In the genomic region with DNA sequence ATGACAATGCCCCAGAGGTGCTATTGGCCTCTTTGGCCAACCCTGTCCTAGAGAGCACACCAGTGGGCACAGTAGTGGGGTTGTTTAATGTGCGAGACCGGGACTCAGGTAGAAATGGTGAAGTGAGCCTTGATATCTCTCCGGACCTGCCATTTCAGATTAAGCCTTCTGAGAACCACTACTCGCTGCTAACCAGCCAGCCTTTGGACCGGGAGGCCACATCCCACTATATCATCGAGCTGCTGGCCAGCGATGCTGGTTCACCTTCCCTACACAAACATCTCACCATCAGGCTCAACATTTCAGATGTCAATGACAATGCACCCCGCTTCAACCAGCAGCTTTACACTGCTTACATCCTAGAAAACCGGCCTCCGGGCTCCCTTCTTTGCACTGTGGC, we compare ENCODE assay signal across 26 cellular contexts. TPM values are rescaled to one million over a fixed set of nuclear protein-coding genes. Genes with fewer than 3 reads are reported as not detected.
"Had no signal": no experiment of that assay in that cellular context is flagged by ENCODE, and none has a peak within 500 bp of the region (broad histone marks: within the 10 kb centered on the region; RNA-seq: fewer than 3 reads in every experiment).

No MANE protein-coding gene starts in this region.

- H3K4me3 ChIP-seq: body of pancreas, cardiac muscle cell, esophagus squamous epithelium, gastrocnemius medialis, sigmoid colon, thoracic aorta, vagina had no signal

- H3K9me3 Mint-ChIP-seq: activated naive CD8-positive, alpha-beta T cell treated with anti-CD3 and anti-CD28 coated beads, Interleukin-2, amount 10 ng/mL, durations not matched to agents 7 days and 5 days; activated T-cell treated with anti-CD3 and anti-CD28 coated beads, Interleukin-2, amount 50 U/mL, for 24 hours; activated T-helper 2 cell treated with anti-CD3 and anti-CD28 coated beads, Interferon-gamma antibody, Interleukin-2, Interleukin-4, amounts not matched to agents 10 μg/mL and 5 μg/mL and 100 μg/mL, durations not matched to agents 14 hours and 24 hours and 36 hours; effector memory CD8-positive, alpha-beta T cell; memory B cell; stimulated activated naive B cell treated with anti-CD40 and anti-IgM and Interleukin-4, amounts not matched to agents 10 μg/mL and 1 μg/mL and 100 μg/mL, for 72 hours had no signal

- H3K27ac ChIP-seq: body of pancreas, cardiac muscle cell, esophagus squamous epithelium, gastrocnemius medialis, WERI-Rb-1 had no signal

- H3K27me3 ChIP-seq: body of pancreas, gastrocnemius medialis, sigmoid colon, vagina had no signal

- H3K4me3 Mint-ChIP-seq: activated naive CD8-positive, alpha-beta T cell treated with anti-CD3 and anti-CD28 coated beads, Interleukin-2, amount 10 ng/mL, durations not matched to agents 7 days and 5 days; activated T-cell treated with anti-CD3 and anti-CD28 coated beads, Interleukin-2, amount 50 U/mL, for 24 hours; effector memory CD8-positive, alpha-beta T cell; memory B cell; nephron; stimulated activated naive B cell treated with anti-CD40 and anti-IgM and Interleukin-4, amounts not matched to agents 10 μg/mL and 1 μg/mL and 100 μg/mL, for 72 hours; type B pancreatic cell had no signal

- H3K36me3 Mint-ChIP-seq: activated naive CD8-positive, alpha-beta T cell treated with anti-CD3 and anti-CD28 coated beads, Interleukin-2, amount 10 ng/mL, durations not matched to agents 7 days and 5 days had no signal

- DNase-seq: activated CD4-positive, alpha-beta T cell treated with anti-CD3 and anti-CD28 coated beads for 1 hour; activated CD8-positive, alpha-beta memory T cell treated with anti-CD3 and anti-CD28 coated beads for 24 hours; activated CD8-positive, alpha-beta memory T cell treated with anti-CD3 and anti-CD28 coated beads, Interleukin-2, amount 50 U/mL, for 4 hours; activated naive CD4-positive, alpha-beta T cell; activated naive CD8-positive, alpha-beta T cell treated with anti-CD3 and anti-CD28 coated beads, Interleukin-2, amount 10 ng/mL, durations not matched to agents 7 days and 5 days; activated T-cell treated with anti-CD3 and anti-CD28 coated beads, Interleukin-2, amount 50 U/mL, for 24 hours; body of pancreas; effector memory CD8-positive, alpha-beta T cell; esophagus squamous epithelium; gastrocnemius medialis; posterior cingulate gyrus; sigmoid colon; stimulated activated CD4-positive, alpha-beta T cell treated with anti-CD3 and anti-CD28 coated beads, Interleukin-2, amount 100 ng/mL, for 48 hours; stimulated activated CD8-positive, alpha-beta memory T cell treated with anti-CD3 and anti-CD28 coated beads, Interleukin-4, amount 100 ng/mL, for 48 hours; stimulated activated naive B cell treated with anti-CD40 and anti-IgM and Interleukin-4, amounts not matched to agents 10 μg/mL and 1 μg/mL and 100 μg/mL, for 72 hours; WERI-Rb-1 had no signal

- H3K9me3 ChIP-seq: body of pancreas, esophagus squamous epithelium, gastrocnemius medialis, sigmoid colon, thoracic aorta, vagina had no signal

- H3K36me3 ChIP-seq: cardiac muscle cell, gastrocnemius medialis, thoracic aorta, WERI-Rb-1 had no signal

- ATAC-seq: body of pancreas; effector memory CD8-positive, alpha-beta T cell; gastrocnemius medialis; stimulated activated naive B cell treated with anti-CD40 and anti-IgM and Interleukin-4, amounts not matched to agents 10 μg/mL and 1 μg/mL and 100 μg/mL, for 72 hours had no signal

- H3K27ac Mint-ChIP-seq: activated naive CD8-positive, alpha-beta T cell treated with anti-CD3 and anti-CD28 coated beads, Interleukin-2, amount 10 ng/mL, durations not matched to agents 7 days and 5 days; activated T-cell treated with anti-CD3 and anti-CD28 coated beads, Interleukin-2, amount 50 U/mL, for 24 hours; activated T-helper 2 cell treated with anti-CD3 and anti-CD28 coated beads, Interferon-gamma antibody, Interleukin-2, Interleukin-4, amounts not matched to agents 10 μg/mL and 5 μg/mL and 100 μg/mL, durations not matched to agents 14 hours and 24 hours and 36 hours; effector memory CD8-positive, alpha-beta T cell; memory B cell; nephron; stimulated activated naive B cell treated with anti-CD40 and anti-IgM and Interleukin-4, amounts not matched to agents 10 μg/mL and 1 μg/mL and 100 μg/mL, for 72 hours; type B pancreatic cell had no signal

RNA-seq across cellular contexts. Expression of gene PCDHGC5, which starts 1.4 kb away (rescaled TPM):
- total RNA-seq: activated naive CD8-positive, alpha-beta T cell treated with anti-CD3 and anti-CD28 coated beads, Interleukin-2, amount 10 ng/mL, durations not matched to agents 7 days and 5 days; activated T-helper 2 cell treated with anti-CD3 and anti-CD28 coated beads, Interferon-gamma antibody, Interleukin-2, Interleukin-4, amounts not matched to agents 10 μg/mL and 5 μg/mL and 100 μg/mL, durations not matched to agents 14 hours and 24 hours and 36 hours; mononuclear cell; T-helper 2 cell treated with Interferon-gamma antibody and Interleukin-4, amounts not matched to agents 100 ng/mL and 5 ng/mL, for 36 hours had no signal
- polyA plus RNA-seq: cardiac muscle cell had no signal

RNA-seq across cellular contexts. Expression of gene PCDHGC4, which starts 5.4 kb away (rescaled TPM):
- total RNA-seq: activated naive CD8-positive, alpha-beta T cell treated with anti-CD3 and anti-CD28 coated beads, Interleukin-2, amount 10 ng/mL, durations not matched to agents 7 days and 5 days; activated T-helper 2 cell treated with anti-CD3 and anti-CD28 coated beads, Interferon-gamma antibody, Interleukin-2, Interleukin-4, amounts not matched to agents 10 μg/mL and 5 μg/mL and 100 μg/mL, durations not matched to agents 14 hours and 24 hours and 36 hours had no signal
- polyA plus RNA-seq: liver had no signal

RNA-seq across cellular contexts. Expression of gene PCDHGC3, which starts 14.5 kb away (rescaled TPM):
- total RNA-seq: activated naive CD8-positive, alpha-beta T cell treated with anti-CD3 and anti-CD28 coated beads, Interleukin-2, amount 10 ng/mL, durations not matched to agents 7 days and 5 days had no signal
